Comparison of ENCODE assay signal across 15 cellular contexts in the genomic region with DNA sequence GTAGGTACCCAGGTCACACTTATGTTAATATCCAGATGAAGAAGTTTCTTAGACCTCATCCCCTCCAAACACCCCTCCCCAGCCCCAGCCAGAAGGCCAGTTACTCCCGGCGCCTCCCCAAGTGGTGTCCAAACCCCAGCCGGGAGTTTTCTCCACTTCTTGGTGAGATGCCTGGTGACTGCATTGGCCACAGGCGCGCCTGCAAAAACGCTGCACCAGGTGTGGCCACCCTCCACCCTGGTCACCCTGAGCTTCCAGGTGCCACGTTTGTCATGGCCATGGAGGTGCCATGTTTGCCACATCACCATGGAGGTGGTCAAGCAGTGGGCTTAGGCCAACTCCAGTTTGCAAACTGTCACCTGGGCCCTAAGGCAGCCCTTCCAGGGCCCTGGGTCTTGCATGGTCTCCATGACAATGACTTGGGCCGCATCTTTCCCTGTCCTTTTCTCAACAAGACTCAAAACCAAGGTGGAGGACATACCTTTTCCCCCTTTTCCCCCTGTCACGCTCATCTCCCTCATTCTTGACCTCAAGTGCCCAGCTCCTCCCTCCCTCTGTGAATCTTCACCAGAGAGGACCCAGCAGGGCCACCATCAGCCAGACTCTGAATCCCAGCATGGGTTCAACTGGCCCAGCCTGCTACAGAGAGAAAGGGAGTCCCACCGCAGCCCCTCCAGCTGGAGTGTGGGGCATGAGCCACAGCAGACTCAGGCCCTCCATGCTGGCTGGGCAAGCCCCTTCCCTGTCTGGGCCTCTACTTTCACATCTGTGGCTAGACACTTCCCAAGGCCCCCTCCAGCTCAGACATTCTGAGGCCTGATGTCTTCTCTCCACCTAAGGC.
"Had no signal": no experiment of that assay in that cellular context is flagged by ENCODE, and none has a peak within 500 bp of the region (broad histone marks: within the 10 kb centered on the region; RNA-seq: fewer than 3 reads in every experiment).

No MANE protein-coding gene starts in this region.

- H3K4me3 ChIP-seq: dorsolateral prefrontal cortex, ovary, transverse colon had no signal

- H3K4me1 ChIP-seq: foreskin keratinocyte, transverse colon had no signal

- H3K27me3 Mint-ChIP-seq: activated B cell treated with CpG ODN at 0.5 μM for 24 hours had no signal

- H3K9me3 ChIP-seq: ovary, transverse colon had no signal

- H3K27ac ChIP-seq: dorsolateral prefrontal cortex, foreskin keratinocyte, ovary, transverse colon had no signal

- H3K36me3 ChIP-seq: ovary, transverse colon had no signal

- ATAC-seq: activated T-cell treated with anti-CD3 and anti-CD28 coated beads, Interleukin-2, amount 50 U/mL, for 72 hours; foreskin keratinocyte had no signal

- H3K36me3 Mint-ChIP-seq: activated naive CD8-positive, alpha-beta T cell treated with anti-CD3 and anti-CD28 coated beads for 36 hours; natural killer cell treated with Interleukin-12 subunit alpha and Interleukin-12 subunit beta and Interleukin-15 and Interleukin-18, amount 100 ng/mL, for 72 hours had no signal

- DNase-seq: activated CD4-positive, alpha-beta T cell treated with anti-CD3 and anti-CD28 coated beads, Interleukin-2, amount 50 U/mL, for 1 hour; activated gamma-delta T cell treated with Interleukin-2 at 50 U/mL for 16 hours; activated naive CD8-positive, alpha-beta T cell treated with anti-CD3 and anti-CD28 coated beads for 36 hours; activated T-cell treated with anti-CD3 and anti-CD28 coated beads, Interleukin-2, amount 50 U/mL, for 72 hours; anterior cingulate cortex; cerebellar nuclear complex; foreskin keratinocyte; ovary; stimulated activated CD4-positive, alpha-beta T cell treated with anti-CD3 and anti-CD28 coated beads, Interleukin-4, amount 100 ng/mL, for 1 hour; stimulated activated CD8-positive, alpha-beta memory T cell treated with anti-CD3 and anti-CD28 coated beads, Interleukin-4, amount 100 ng/mL, for 48 hours; transverse colon had no signal

- H3K9me3 Mint-ChIP-seq: activated B cell treated with CpG ODN at 0.5 μM for 24 hours; activated naive CD8-positive, alpha-beta T cell treated with anti-CD3 and anti-CD28 coated beads for 36 hours; activated T-cell treated with anti-CD3 and anti-CD28 coated beads, Interleukin-2, amount 50 U/mL, for 72 hours; natural killer cell treated with Interleukin-12 subunit alpha and Interleukin-12 subunit beta and Interleukin-15 and Interleukin-18, amount 100 ng/mL, for 72 hours; T-helper 1 cell treated with Interleukin-12 subunit alpha and Interleukin-12 subunit beta and Interleukin-4 antibody, amounts not matched to agents 30 μg/mL and 1 μg/mL, for 36 hours had no signal

- H3K4me3 Mint-ChIP-seq: activated B cell treated with CpG ODN at 0.5 μM for 24 hours; activated naive CD8-positive, alpha-beta T cell treated with anti-CD3 and anti-CD28 coated beads for 36 hours; activated T-cell treated with anti-CD3 and anti-CD28 coated beads, Interleukin-2, amount 50 U/mL, for 72 hours; natural killer cell treated with Interleukin-12 subunit alpha and Interleukin-12 subunit beta and Interleukin-15 and Interleukin-18, amount 100 ng/mL, for 72 hours; T-helper 1 cell treated with Interleukin-12 subunit alpha and Interleukin-12 subunit beta and Interleukin-4 antibody, amounts not matched to agents 30 μg/mL and 1 μg/mL, for 36 hours had no signal

- H3K27me3 ChIP-seq: foreskin keratinocyte, ovary had no signal

- H3K4me1 Mint-ChIP-seq: activated B cell treated with CpG ODN at 0.5 μM for 24 hours; activated naive CD8-positive, alpha-beta T cell treated with anti-CD3 and anti-CD28 coated beads for 36 hours had no signal

- H3K27ac Mint-ChIP-seq: activated B cell treated with CpG ODN at 0.5 μM for 24 hours; activated naive CD8-positive, alpha-beta T cell treated with anti-CD3 and anti-CD28 coated beads for 36 hours; activated T-cell treated with anti-CD3 and anti-CD28 coated beads, Interleukin-2, amount 50 U/mL, for 72 hours; natural killer cell treated with Interleukin-12 subunit alpha and Interleukin-12 subunit beta and Interleukin-15 and Interleukin-18, amount 100 ng/mL, for 72 hours; T-helper 1 cell treated with Interleukin-12 subunit alpha and Interleukin-12 subunit beta and Interleukin-4 antibody, amounts not matched to agents 30 μg/mL and 1 μg/mL, for 36 hours had no signal
